Comparison of ENCODE assay signal across 8 cellular contexts in the genomic region with DNA sequence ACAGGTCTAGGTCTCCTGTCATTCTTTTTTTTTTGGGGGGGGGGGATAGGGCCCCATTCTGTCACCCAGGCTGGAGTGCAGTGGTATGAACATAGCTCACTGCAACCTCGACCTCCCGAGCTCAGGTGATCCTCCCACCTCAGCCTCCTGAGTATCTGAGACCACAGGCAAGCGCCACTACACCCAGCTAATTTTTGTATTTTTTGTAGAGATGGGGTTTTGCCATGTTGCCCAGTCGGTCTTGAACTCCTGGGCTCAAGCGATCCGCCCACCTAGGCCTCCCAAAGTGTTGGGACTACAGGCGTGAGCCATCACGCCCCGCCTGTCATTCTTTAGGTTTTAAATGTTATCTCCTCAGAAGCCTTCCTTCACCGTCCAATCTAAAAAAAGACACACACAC. TPM values are rescaled to one million over a fixed set of nuclear protein-coding genes. Genes with fewer than 3 reads are reported as not detected.
DNase-seq lines count a peak whose midpoint lies in the region; ATAC-seq and TF ChIP-seq lines count a peak whose summit lies in the region.

No MANE protein-coding gene starts in this region.

- H3K9ac ChIP-seq in mucosa of rectum (ENCODE audit: low read depth in 1 of 2, low read length in 2 of 2): peak overlapping the region; percentile 90 to 100

- H3K27me3 Mint-ChIP-seq in stimulated activated naive CD8-positive, alpha-beta T cell treated with anti-CD3 and anti-CD28 coated beads, Interleukin-15, Interleukin-2, amounts not matched to agents 100 ng/mL and 50 ng/mL, for 24 hours: no peaks in the 10 kb centered on the region
- no peaks in the 10 kb centered on the region for H3K27me3 Mint-ChIP-seq in chondrocyte (ENCODE audit: low read depth)

- TF ChIP-seq CTCF in chondrocyte (IDR thresholded peaks at IDR 0.05): no peak

- peaks cover 29 to 36% of the 10 kb centered on the region in 2 donors for H3K36me3 ChIP-seq in mucosa of rectum (ENCODE audit: control insufficient read depth in 2 of 2, insufficient read depth in 2 of 2, low read length in 2 of 2)

- peaks cover 70% of the 10 kb centered on the region for H3K36me3 Mint-ChIP-seq in stimulated activated naive CD8-positive, alpha-beta T cell treated with anti-CD3 and anti-CD28 coated beads, Interleukin-15, Interleukin-2, amounts not matched to agents 100 ng/mL and 50 ng/mL, for 24 hours (ENCODE audit: low read depth)
- H3K36me3 Mint-ChIP-seq in chondrocyte (ENCODE audit: low read depth): peaks cover 14% of the 10 kb centered on the region

- H3K4me1 Mint-ChIP-seq in stimulated activated naive CD8-positive, alpha-beta T cell treated with anti-CD3 and anti-CD28 coated beads, Interleukin-15, Interleukin-2, amounts not matched to agents 100 ng/mL and 50 ng/mL, for 24 hours (ENCODE audit: low read depth): peaks cover 32% of the 10 kb centered on the region
- peaks cover 25% of the 10 kb centered on the region for H3K4me1 Mint-ChIP-seq in chondrocyte (ENCODE audit: low read depth)

- H3K4me3 ChIP-seq in mucosa of rectum (ENCODE audit: low read length in 2 of 2): peak overlapping the region; percentile 93 to 100

- peak overlapping the region; percentile 100 for H3K27ac Mint-ChIP-seq in stimulated activated naive CD8-positive, alpha-beta T cell treated with anti-CD3 and anti-CD28 coated beads, Interleukin-15, Interleukin-2, amounts not matched to agents 100 ng/mL and 50 ng/mL, for 24 hours
- H3K27ac Mint-ChIP-seq in chondrocyte (ENCODE audit: unreplicated experiment): peak overlapping the region; percentile 100

- H3K27ac ChIP-seq in mucosa of rectum (ENCODE audit: low read depth in 2 of 2, low read length in 2 of 2): peak overlapping the region; percentile 95 to 99

- H3K4me3 Mint-ChIP-seq in stimulated activated naive CD8-positive, alpha-beta T cell treated with anti-CD3 and anti-CD28 coated beads, Interleukin-15, Interleukin-2, amounts not matched to agents 100 ng/mL and 50 ng/mL, for 24 hours: peak overlapping the region; percentile 99
- H3K4me3 Mint-ChIP-seq in chondrocyte (ENCODE audit: unreplicated experiment): peak overlapping the region; percentile 100

- no peaks in the 10 kb centered on the region for H3K9me3 Mint-ChIP-seq in stimulated activated naive CD8-positive, alpha-beta T cell treated with anti-CD3 and anti-CD28 coated beads, Interleukin-15, Interleukin-2, amounts not matched to agents 100 ng/mL and 50 ng/mL, for 24 hours
- H3K9me3 Mint-ChIP-seq in chondrocyte (ENCODE audit: low read depth): no peaks in the 10 kb centered on the region

- no peak for ATAC-seq in stimulated activated naive CD8-positive, alpha-beta T cell treated with anti-CD3 and anti-CD28 coated beads, Interleukin-15, Interleukin-2, amounts not matched to agents 100 U/mL and 50 U/mL, for 24 hours
- ATAC-seq in HG03460 (IDR thresholded peaks at IDR 0.05; ENCODE audit: unreplicated experiment): no peak

- no peak for DNase-seq in stimulated activated naive CD8-positive, alpha-beta T cell treated with anti-CD3 and anti-CD28 coated beads, Interleukin-15, Interleukin-2, amounts not matched to agents 100 U/mL and 50 U/mL, for 24 hours
- DNase-seq in chondrocyte (ENCODE audit: low spot score): no peak
- no peak for DNase-seq in AG08396 (ENCODE audit: low spot score)
- no peak for DNase-seq in activated CD8-positive, alpha-beta memory T cell treated with anti-CD3 and anti-CD28 coated beads for 24 hours
- no peak for DNase-seq in Kasumi-1 (lab: John Stamatoyannopoulos, UW)

- H3K27me3 ChIP-seq in mucosa of rectum (ENCODE audit: control insufficient read depth in 2 of 2, insufficient read depth in 2 of 2, low read length in 2 of 2): no peaks in the 10 kb centered on the region

- H3K4me1 ChIP-seq in mucosa of rectum (ENCODE audit: control insufficient read depth in 2 of 2, insufficient read depth in 2 of 2, low read length in 2 of 2): peaks cover 19 to 23% of the 10 kb centered on the region in 2 donors

- no peaks in the 10 kb centered on the region for H3K9me3 ChIP-seq in mucosa of rectum (ENCODE audit: control insufficient read depth in 2 of 2, low read length in 2 of 2)

RNA-seq across cellular contexts. Expression of gene MRPL27, which starts 0.8 kb away (rescaled TPM):
- 48.7 to 61.4 TPM (median 49.8 TPM) in 3 replicates for total RNA-seq in chondrocyte

RNA-seq across cellular contexts. Expression of gene EME1, which starts 0.8 kb away (rescaled TPM):
- total RNA-seq in chondrocyte: 1.9 to 6.8 TPM (median 2.5 TPM) in 3 replicates

RNA-seq across cellular contexts. Expression of gene LRRC59, which starts 25.1 kb away (rescaled TPM):
- total RNA-seq in chondrocyte: 144 to 162 TPM (median 148 TPM) in 3 replicates

RNA-seq across cellular contexts. Expression of gene XYLT2, which starts 26.3 kb away (rescaled TPM):
- 33.5 to 34.1 TPM (median 33.7 TPM) in 3 replicates for total RNA-seq in chondrocyte

RNA-seq across cellular contexts. Expression of gene ACSF2, which starts 53.8 kb away (rescaled TPM):
- total RNA-seq in chondrocyte: 17.4 to 22.5 TPM (median 19.9 TPM) in 3 replicates
